In genomic region chr4:95537967-95538485, GRCh38 we compare ENCODE assay signal across 10 cellular contexts. TPM values are rescaled to one million over a fixed set of nuclear protein-coding genes. Genes with fewer than 3 reads are reported as not detected.
"Had no signal": no experiment of that assay in that cellular context is flagged by ENCODE, and none has a peak within 500 bp of the region (broad histone marks: within the 10 kb centered on the region; RNA-seq: fewer than 3 reads in every experiment).

No MANE protein-coding gene starts in this region.

- ATAC-seq: gastrocnemius medialis, pancreas had no signal

- DNase-seq: brain microvascular endothelial cell, gastrocnemius medialis, pancreas, SHP77 treated with DMSO at 0.1 percent for 48 hours, stomach, upper lobe of left lung had no signal

- H3K4me3 ChIP-seq: gastrocnemius medialis, pancreas, upper lobe of left lung had no signal

- H3K27me3 Mint-ChIP-seq: activated naive CD4-positive, alpha-beta T cell treated with anti-CD3 and anti-CD28 coated beads, Interleukin-2, amount 50 U/mL, for 24 hours; memory B cell had no signal

- H3K27ac Mint-ChIP-seq: activated naive CD4-positive, alpha-beta T cell treated with anti-CD3 and anti-CD28 coated beads, Interleukin-2, amount 50 U/mL, for 24 hours; memory B cell had no signal

- H3K4me3 Mint-ChIP-seq: activated naive CD4-positive, alpha-beta T cell treated with anti-CD3 and anti-CD28 coated beads, Interleukin-2, amount 50 U/mL, for 24 hours; memory B cell; neural crest cell had no signal

- H3K9me3 Mint-ChIP-seq: activated naive CD4-positive, alpha-beta T cell treated with anti-CD3 and anti-CD28 coated beads, Interleukin-2, amount 50 U/mL, for 24 hours; memory B cell; neural crest cell had no signal

- H3K36me3 Mint-ChIP-seq: activated naive CD4-positive, alpha-beta T cell treated with anti-CD3 and anti-CD28 coated beads, Interleukin-2, amount 50 U/mL, for 24 hours; memory B cell had no signal

- H3K27me3 ChIP-seq: brain microvascular endothelial cell, pancreas, stomach, upper lobe of left lung had no signal

- H3K27ac ChIP-seq: brain microvascular endothelial cell, gastrocnemius medialis, pancreas had no signal

- H3K4me1 Mint-ChIP-seq: activated naive CD4-positive, alpha-beta T cell treated with anti-CD3 and anti-CD28 coated beads, Interleukin-2, amount 50 U/mL, for 24 hours; memory B cell had no signal

- H3K4me1 ChIP-seq: gastrocnemius medialis, pancreas, stomach, upper lobe of left lung had no signal

- H3K36me3 ChIP-seq: brain microvascular endothelial cell, gastrocnemius medialis, pancreas, stomach, upper lobe of left lung had no signal

- H3K9me3 ChIP-seq: gastrocnemius medialis, pancreas, stomach, upper lobe of left lung had no signal

RNA-seq across cellular contexts. Expression of gene UNC5C, which starts 10.7 kb away (rescaled TPM):
- total RNA-seq: T-helper 2 cell treated with Interferon-gamma antibody and Interleukin-4, amounts not matched to agents 100 ng/mL and 5 ng/mL, for 36 hours had no signal
